Comparison of ENCODE assay signal across 1 cellular context in genomic region chr16:13919683-13920509, GRCh38.
TF ChIP-seq lines count a peak whose summit lies in the region.

ERCC4 (plus strand) TSS chr16:13920154; CDS start chr16:13920166, 12 bp downstream.

TF ChIP-seq in K562, 482 proteins besides CTCF, POLR2A, EP300 and RAD21 (continued from another document and continues in another):
- TF ChIP-seq ZNF146 (CRISPR knock-in tag; IDR thresholded peaks at IDR 0.05; ENCODE audit: unreplicated experiment) = no peak
- no peak for TF ChIP-seq TAF9B (IDR thresholded peaks at IDR 0.05; ENCODE audit: partially characterized antibody)
- peak; percentile 89 for TF ChIP-seq ZNF395 (CRISPR knock-in tag; IDR thresholded peaks at IDR 0.05)
- TF ChIP-seq GATAD2B (IDR thresholded peaks at IDR 0.05; ENCODE audit: borderline replicate concordance) = no peak
- no peak for TF ChIP-seq FOXK1 (CRISPR knock-in tag; IDR thresholded peaks at IDR 0.05; ENCODE audit: borderline replicate concordance)
- 0 out of 4 replicates have a peak, but pooled peaks of 1 of the 2 experiments have one; percentile 9 for TF ChIP-seq TBL1XR1 (IDR thresholded peaks at IDR 0.05; ENCODE audit: low read length in 2 of 2)
- no peak for TF ChIP-seq STAT5B (CRISPR knock-in tag; IDR thresholded peaks at IDR 0.05)
- TF ChIP-seq TGIF2 (CRISPR knock-in tag; IDR thresholded peaks at IDR 0.05) = no peak; the same call in 1 of the 2 replicates
- no peak for TF ChIP-seq ZNF224 (CRISPR knock-in tag; IDR thresholded peaks at IDR 0.05)
- TF ChIP-seq TSHZ1 (CRISPR knock-in tag; IDR thresholded peaks at IDR 0.05) = no peak
- TF ChIP-seq ZBTB17 (CRISPR knock-in tag; IDR thresholded peaks at IDR 0.05) = 0 out of 2 replicates have a peak, but pooled peaks have one; percentile 49
- no peak for TF ChIP-seq BRD4 (IDR thresholded peaks at IDR 0.05)
- peak in 1 of 3 experiments; percentile 70; a peak in 1 of 6 replicates for TF ChIP-seq ZBTB11 (CRISPR knock-in tag; IDR thresholded peaks at IDR 0.05)
- TF ChIP-seq ZNF639 (CRISPR knock-in tag; conservative IDR thresholded peaks at IDR 0.05 in 1 of 2, IDR thresholded peaks at IDR 0.05 in 1 of 2) = peak in 1 of 2 experiments; percentile 68; a peak in 1 of 4 replicates
- no peak for TF ChIP-seq ZNF551 (CRISPR knock-in tag; IDR thresholded peaks at IDR 0.05)
- TF ChIP-seq DIDO1 (tag; IDR thresholded peaks at IDR 0.05; ENCODE audit: low read depth) = peak; percentile 74; the same call in 1 of the 2 replicates
- no peak for TF ChIP-seq RUNX1 (IDR thresholded peaks at IDR 0.05; ENCODE audit: low read depth)
- peak in 1 of 2 experiments; percentile 40; a peak in 3 of 4 replicates for TF ChIP-seq MAZ (CRISPR knock-in tag; conservative IDR thresholded peaks at IDR 0.05 in 1 of 2, IDR thresholded peaks at IDR 0.05 in 1 of 2)
- no peak for TF ChIP-seq SREBF2 (CRISPR knock-in tag; IDR thresholded peaks at IDR 0.05)
- no peak for TF ChIP-seq ZNF79 (CRISPR knock-in tag; IDR thresholded peaks at IDR 0.05; ENCODE audit: low read depth)
- TF ChIP-seq HNRNPUL1 (IDR thresholded peaks at IDR 0.05; ENCODE audit: low read length) = no peak
- 0 out of 2 replicates have a peak, but pooled peaks have one; percentile 45 for TF ChIP-seq ETS1 (conservative IDR thresholded peaks at IDR 0.05; ENCODE audit: control insufficient read depth, low read depth, low read length)
- TF ChIP-seq THAP12 (CRISPR knock-in tag; IDR thresholded peaks at IDR 0.05) = no peak
- TF ChIP-seq PRMT5 (CRISPR knock-in tag; IDR thresholded peaks at IDR 0.05) = no peak
- TF ChIP-seq ESRRA (IDR thresholded peaks at IDR 0.05; ENCODE audit: borderline replicate concordance, low read depth) = 0 out of 2 replicates have a peak, but pooled peaks have one; percentile 24
- no peak for TF ChIP-seq WHSC1 (IDR thresholded peaks at IDR 0.05; ENCODE audit: low read length)
- no peak for TF ChIP-seq SRSF3 (IDR thresholded peaks at IDR 0.05; ENCODE audit: insufficient read depth, low read length)
- peak; percentile 45; the same call in 1 of the 2 replicates for TF ChIP-seq ZZZ3 (IDR thresholded peaks at IDR 0.05)
- TF ChIP-seq SMAD4 (CRISPR knock-in tag; conservative IDR thresholded peaks at IDR 0.05) = no peak
- no peak for TF ChIP-seq ZNF174 (CRISPR knock-in tag; IDR thresholded peaks at IDR 0.05)
- TF ChIP-seq HDAC8 (tag; IDR thresholded peaks at IDR 0.05) = no peak
- no peak for TF ChIP-seq ETV1 (tag; conservative IDR thresholded peaks at IDR 0.05; ENCODE audit: low read depth)
- no peak for TF ChIP-seq RBM14 (IDR thresholded peaks at IDR 0.05; ENCODE audit: borderline replicate concordance, insufficient read depth, low read depth, low read length)
- no peak for TF ChIP-seq RBM17 (IDR thresholded peaks at IDR 0.05; ENCODE audit: borderline replicate concordance, low read depth, low read length)
- no peak for TF ChIP-seq JUNB (CRISPR knock-in tag; conservative IDR thresholded peaks at IDR 0.05)
- peak; percentile 98 for TF ChIP-seq RBBP5 (IDR thresholded peaks at IDR 0.05; ENCODE audit: borderline replicate concordance, insufficient read depth, low read length, poor library complexity, severe bottlenecking)
- TF ChIP-seq E2F5 (CRISPR knock-in tag; IDR thresholded peaks at IDR 0.05) = no peak
- TF ChIP-seq GABPA (tag; conservative IDR thresholded peaks at IDR 0.05; ENCODE audit: low read depth) = peak; percentile 96
- 0 out of 2 replicates have a peak, but pooled peaks have one; percentile 27 for TF ChIP-seq MXI1 (IDR thresholded peaks at IDR 0.05; ENCODE audit: low read depth, low read length)
- TF ChIP-seq KDM5B (IDR thresholded peaks at IDR 0.05; ENCODE audit: insufficient replicate concordance, low read depth, low read length) = peak; percentile 80
- no peak for TF ChIP-seq SNRNP70 (optimal IDR thresholded peaks at IDR 0.05; ENCODE audit: low read depth, low read length)
- 0 out of 2 replicates have a peak, but pooled peaks have one; percentile 64 for TF ChIP-seq EP400 (IDR thresholded peaks at IDR 0.05)
- TF ChIP-seq KLF1 (tag; IDR thresholded peaks at IDR 0.05) = no peak
- TF ChIP-seq PBX2 (CRISPR knock-in tag; IDR thresholded peaks at IDR 0.05; ENCODE audit: low read depth) = no peak
- TF ChIP-seq PBX2 (tag; conservative IDR thresholded peaks at IDR 0.05; ENCODE audit: low read depth) = no peak
- TF ChIP-seq ZBED1 (IDR thresholded peaks at IDR 0.05) = no peak
- TF ChIP-seq ZNF77 (CRISPR knock-in tag; IDR thresholded peaks at IDR 0.05) = no peak
- TF ChIP-seq PKNOX1 (IDR thresholded peaks at IDR 0.05) = peak; percentile 76
